ENCODE assay signal across 8 cellular contexts in the genomic region with DNA sequence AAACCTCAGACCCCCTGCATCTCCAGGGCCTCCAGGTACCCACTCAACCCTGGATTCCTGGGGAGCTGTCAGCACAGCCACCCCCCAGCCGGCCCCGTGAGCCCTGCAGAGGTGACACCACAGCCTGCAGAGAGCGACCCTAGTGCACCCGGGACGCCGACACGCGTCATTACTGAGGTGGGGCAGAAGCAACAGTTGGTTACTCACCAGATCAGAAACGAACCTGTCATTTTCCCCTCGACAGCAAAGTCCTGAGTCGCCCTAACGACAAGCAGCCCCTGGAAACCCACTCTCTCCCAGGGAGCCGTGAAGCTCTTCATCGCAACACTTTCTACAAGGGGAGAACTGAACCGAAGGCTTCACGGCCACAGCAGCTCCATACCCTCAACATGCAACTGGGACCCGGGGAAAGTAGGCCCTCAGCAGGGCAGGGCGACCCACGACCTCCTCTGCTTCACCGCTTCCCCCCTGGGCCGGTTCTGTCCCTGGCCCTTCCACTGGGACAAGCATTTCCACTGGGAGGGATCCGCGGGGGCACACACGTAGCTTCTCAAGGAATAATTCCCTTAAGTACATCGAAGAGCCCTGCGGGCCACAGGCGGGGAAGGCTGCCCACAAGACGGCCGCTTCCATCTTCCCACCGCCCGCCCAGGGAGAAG. TPM values are rescaled to one million over a fixed set of nuclear protein-coding genes. Genes with fewer than 3 reads are reported as not detected.
A peak's percentile ranks its signal among the peaks of the same experiment; 100 is the strongest.
DNase-seq lines count a peak whose midpoint lies in the region; TF ChIP-seq lines count a peak whose summit lies in the region.

No MANE protein-coding gene starts in this region.

- no peak overlapping the region for H3K4ac ChIP-seq in neuronal stem cell (ENCODE audit: low read length)

- intact Hi-C loops in activated CD4-positive, alpha-beta memory T cell treated with anti-CD3 and anti-CD28 coated beads for 36 hours (cut with micrococcal nuclease), result no loop called here
- intact Hi-C loops in transverse colon (cut with DNase I; ENCODE audit: low total_unique reads), result no loop called here

- TF ChIP-seq POLR2A in transverse colon (IDR thresholded peaks at IDR 0.05), result peak; percentile 59

- H2BK15ac ChIP-seq in neuronal stem cell (ENCODE audit: low read length), result no peak overlapping the region

- H2BK120ac ChIP-seq in neuronal stem cell (ENCODE audit: low read depth, low read length), result no peak overlapping the region

- H3K36me3 ChIP-seq in endodermal cell (ENCODE audit: control insufficient read depth, insufficient read depth, low read length) (peaks cover 43% of the 10 kb centered on the region), neuronal stem cell (replicated peaks in 1 of 2; ENCODE audit: control insufficient read depth in 2 of 2, insufficient read depth in 2 of 2, low read length in 2 of 2) (peaks cover 31 to 49% of the 10 kb centered on the region in 2 donors), transverse colon (peaks cover 0 to 19% (median 7%) of the 10 kb centered on the region in 4 donors)

- H3K4me1 Mint-ChIP-seq in activated CD4-positive, alpha-beta memory T cell treated with anti-CD3 and anti-CD28 coated beads for 36 hours (ENCODE audit: low read depth), result peaks cover 65% of the 10 kb centered on the region
- peaks cover 30% of the 10 kb centered on the region for H3K4me1 Mint-ChIP-seq in endodermal cell

- no peak overlapping the region for H3K23ac ChIP-seq in neuronal stem cell (ENCODE audit: low read depth, low read length, poor library complexity)

- TF ChIP-seq CTCF in endodermal cell (conservative IDR thresholded peaks at IDR 0.05) (no peak), transverse colon (IDR thresholded peaks at IDR 0.05) (no peak)

- no peak overlapping the region for H2AFZ ChIP-seq in neuronal stem cell (ENCODE audit: low read length)

- no peaks in the 10 kb centered on the region for H3K9me3 Mint-ChIP-seq in activated CD4-positive, alpha-beta memory T cell treated with anti-CD3 and anti-CD28 coated beads for 36 hours
- H3K9me3 Mint-ChIP-seq in endodermal cell, result peaks cover 23% of the 10 kb centered on the region

- no peak for TF ChIP-seq EP300 in transverse colon (IDR thresholded peaks at IDR 0.05; ENCODE audit: low read depth)

- peak overlapping the region; percentile 87 for H3K9ac ChIP-seq in endodermal cell (ENCODE audit: extremely low read depth, low read length, poor library complexity, severe bottlenecking)
- peak overlapping the region; percentile 90 for H3K9ac ChIP-seq in neuronal stem cell (ENCODE audit: low read depth, low read length, poor library complexity)

- H2AK5ac ChIP-seq in neuronal stem cell (ENCODE audit: low read depth, low read length), result peak overlapping the region; percentile 98

- no peak overlapping the region for H2BK12ac ChIP-seq in neuronal stem cell (ENCODE audit: low read length)

- peak overlapping the region; percentile 82 for H3K4me2 ChIP-seq in neuronal stem cell (ENCODE audit: insufficient read depth, low read length, poor library complexity, severe bottlenecking)

- H3K4me3 ChIP-seq in endodermal cell (ENCODE audit: low read length) (peak overlapping the region; percentile 88), neuronal stem cell (ENCODE audit: low read length in 2 of 2) (peak overlapping the region; percentile 63 to 92), transverse colon (peak overlapping the region; percentile 53 to 100 (median 86))

- H3K4me1 ChIP-seq in endodermal cell (ENCODE audit: control insufficient read depth, insufficient read depth, low read length) (no peaks in the 10 kb centered on the region), neuronal stem cell (ENCODE audit: control insufficient read depth in 2 of 2, insufficient read depth in 1 of 2, low read depth in 1 of 2, low read length in 2 of 2) (peaks cover 9 to 11% of the 10 kb centered on the region in 2 donors), transverse colon (peaks cover 18 to 39% (median 27%) of the 10 kb centered on the region in 4 donors)

- DNase-seq in KBM-7 (peak; percentile 33), endodermal cell (no peak), neuronal stem cell (ENCODE audit: low spot score) (no peak), transverse colon (peak; percentile 61), NCI-H1436 (lab: John Stamatoyannopoulos, UW) (no peak), NCI-H1436 treated with DMSO at 0.1 percent for 48 hours (lab: John Stamatoyannopoulos, UW) (no peak), SIG-M5 treated with dmso at 0.1 percent for 504 hours (lab: John Stamatoyannopoulos, UW; ENCODE audit: unreplicated experiment) (no peak)
- peak; percentile 85 for DNase-seq in activated CD4-positive, alpha-beta memory T cell treated with anti-CD3 and anti-CD28 coated beads for 36 hours

- H3K27ac ChIP-seq in endodermal cell (ENCODE audit: low read depth, low read length) (no peak overlapping the region), neuronal stem cell (replicated peaks; ENCODE audit: low read length) (no peak overlapping the region), transverse colon (peak overlapping the region; percentile 82 to 98 (median 92))

- no peak overlapping the region for H4K8ac ChIP-seq in neuronal stem cell (ENCODE audit: low read depth, low read length)

- WGBS in endodermal cell (ENCODE audit: insufficient coverage in 1 of 2, insufficient read length in 1 of 2), 2 experiments, result 28 to 35% methylated on average over 27 to 31 of the region's 31 CpGs
- WGBS in neuronal stem cell (ENCODE audit: extremely low coverage in 2 of 2, insufficient read length in 2 of 2, insufficient replicate concordance in 1 of 2), 2 donors, result no CpG with 5 or more reads among the region's 31 CpGs
- WGBS in transverse colon (ENCODE audit: low coverage in 1 of 2), 2 donors, result 8% methylated on average over 30 of the region's 31 CpGs; no CpG with 5 or more reads in 1 of the 2 donors

- POLR2A ChIA-PET in activated CD4-positive, alpha-beta memory T cell treated with anti-CD3 and anti-CD28 coated beads for 36 hours (lab: Charles Lee), result interaction anchor here (0.9 to 2.3 kb wide), 9 partner anchors 9 to 92 kb away, joined by 3 to 11 read pairs (median 4); partner anchors contain the start of gene ALG12

- H3K27ac Mint-ChIP-seq in activated CD4-positive, alpha-beta memory T cell treated with anti-CD3 and anti-CD28 coated beads for 36 hours, result peak overlapping the region; percentile 92
- H3K27ac Mint-ChIP-seq in endodermal cell, result peak overlapping the region; percentile 84

- H3K79me1 ChIP-seq in neuronal stem cell (ENCODE audit: low read depth, low read length), result peaks cover 26% of the 10 kb centered on the region

- peak overlapping the region; percentile 86 for H3K18ac ChIP-seq in neuronal stem cell (ENCODE audit: low read length)

- H3K36me3 Mint-ChIP-seq in activated CD4-positive, alpha-beta memory T cell treated with anti-CD3 and anti-CD28 coated beads for 36 hours, result peaks cover 35% of the 10 kb centered on the region
- H3K36me3 Mint-ChIP-seq in endodermal cell (ENCODE audit: low read depth), result peaks cover 49% of the 10 kb centered on the region

- in situ Hi-C loops in KBM-7 (cut with MboI; ENCODE audit: low pct_unique_long_range_greater_than_20kb, low sequenced_read_pairs) (no loop called here), transverse colon (cut with MboI; ENCODE audit: low pct_ligation_motif_present in 1 of 4, low pct_unique_long_range_greater_than_20kb in 1 of 4, low sequenced_read_pairs in 3 of 4) (no loop called here)

- H2BK5ac ChIP-seq in neuronal stem cell (ENCODE audit: low read length), result no peak overlapping the region

- no peak overlapping the region for H4K91ac ChIP-seq in neuronal stem cell (ENCODE audit: low read depth, low read length, poor library complexity)

- H3K27me3 ChIP-seq in endodermal cell (ENCODE audit: control insufficient read depth, insufficient read depth, low read length, poor library complexity, severe bottlenecking) (no peaks in the 10 kb centered on the region), neuronal stem cell (ENCODE audit: control insufficient read depth in 3 of 3, insufficient read depth in 3 of 3, low read depth in 1 of 3, low read length in 3 of 3) (no peaks in the 10 kb centered on the region), transverse colon (no peaks in the 10 kb centered on the region)

- H3K4me3 Mint-ChIP-seq in activated CD4-positive, alpha-beta memory T cell treated with anti-CD3 and anti-CD28 coated beads for 36 hours, result peak overlapping the region; percentile 90
- H3K4me3 Mint-ChIP-seq in endodermal cell, result peak overlapping the region; percentile 80

- CTCF ChIA-PET in activated CD4-positive, alpha-beta memory T cell treated with anti-CD3 and anti-CD28 coated beads for 36 hours (lab: Charles Lee), result interaction anchor here (1.7 kb wide), 1 partner anchor 58 kb away, joined by 6 read pairs; no protein-coding TSS in a partner anchor

- H3K9me3 ChIP-seq in endodermal cell (ENCODE audit: control insufficient read depth, low read length), result no peaks in the 10 kb centered on the region
- H3K9me3 ChIP-seq in neuronal stem cell (replicated peaks in 1 of 2; ENCODE audit: control insufficient read depth in 2 of 2, insufficient read depth in 1 of 2, low read depth in 1 of 2, low read length in 2 of 2), result peaks cover 2 to 16% of the 10 kb centered on the region in 2 donors
- H3K9me3 ChIP-seq in transverse colon, result no peaks in the 10 kb centered on the region

- H3K27me3 Mint-ChIP-seq in activated CD4-positive, alpha-beta memory T cell treated with anti-CD3 and anti-CD28 coated beads for 36 hours, result no peaks in the 10 kb centered on the region
- peaks cover 15% of the 10 kb centered on the region for H3K27me3 Mint-ChIP-seq in endodermal cell (ENCODE audit: insufficient read depth)

- peak overlapping the region; percentile 42 for H3K14ac ChIP-seq in neuronal stem cell (ENCODE audit: low read length)

RNA-seq across cellular contexts. Expression of gene BRD1, which starts 1.6 kb away (rescaled TPM):
- 10 to 100 TPM; 27.5 to 30.2 TPM for total RNA-seq in activated CD4-positive, alpha-beta memory T cell treated with anti-CD3 and anti-CD28 coated beads for 36 hours
- total RNA-seq in endodermal cell, result 10 to 100 TPM; 49.5 to 54.9 TPM
- 39.8 TPM for polyA plus RNA-seq in endodermal cell (2013, experiment 1 of 2)
- polyA plus RNA-seq in endodermal cell (2013, experiment 2 of 2), result 36.7 TPM
- polyA plus RNA-seq in neuronal stem cell (2013, experiment 1 of 2), result 21.8 TPM
- polyA plus RNA-seq in neuronal stem cell (2013, experiment 2 of 2), result 22.7 TPM
- total RNA-seq in transverse colon, result 10 to 100 TPM; 43.4 to 70.5 (median 50.3) TPM

RNA-seq across cellular contexts. Expression of gene ZBED4, which starts 27.6 kb away (rescaled TPM):
- 10 to 100 TPM; 18.4 TPM for total RNA-seq in activated CD4-positive, alpha-beta memory T cell treated with anti-CD3 and anti-CD28 coated beads for 36 hours
- total RNA-seq in endodermal cell, result 10 to 100 TPM; 22.0 to 26.6 TPM
- 31.2 TPM for polyA plus RNA-seq in endodermal cell (2013, experiment 1 of 2)
- polyA plus RNA-seq in endodermal cell (2013, experiment 2 of 2), result 29.0 TPM
- 22.2 TPM for polyA plus RNA-seq in neuronal stem cell (2013, experiment 1 of 2)
- polyA plus RNA-seq in neuronal stem cell (2013, experiment 2 of 2), result 22.3 TPM
- total RNA-seq in transverse colon, result 10 to 100 TPM; 19.9 to 30.7 (median 24.9) TPM

Comparison
In these comparisons a context has a peak if more than half of its experiments do, and no peak if none do; other contexts are left out.
1. DNase-seq: peak in KBM-7 (single experiment), activated CD4-positive, alpha-beta memory T cell treated with anti-CD3 and anti-CD28 coated beads for 36 hours (single experiment) and transverse colon (single experiment); none in endodermal cell (single experiment), neuronal stem cell (single experiment), NCI-H1436 (single experiment), NCI-H1436 treated with DMSO at 0.1 percent for 48 hours (single experiment) and SIG-M5 treated with dmso at 0.1 percent for 504 hours (single experiment).
2. H3K27ac ChIP-seq: peak in transverse colon (4 of 4); none in endodermal cell (single experiment) and neuronal stem cell (single experiment).
3. Peak in every context shown above with its lines, with median percentiles within 50 percentile points of each other: H3K4me3 ChIP-seq.